ENCODE assay signal across 28 cellular contexts in the genomic region with DNA sequence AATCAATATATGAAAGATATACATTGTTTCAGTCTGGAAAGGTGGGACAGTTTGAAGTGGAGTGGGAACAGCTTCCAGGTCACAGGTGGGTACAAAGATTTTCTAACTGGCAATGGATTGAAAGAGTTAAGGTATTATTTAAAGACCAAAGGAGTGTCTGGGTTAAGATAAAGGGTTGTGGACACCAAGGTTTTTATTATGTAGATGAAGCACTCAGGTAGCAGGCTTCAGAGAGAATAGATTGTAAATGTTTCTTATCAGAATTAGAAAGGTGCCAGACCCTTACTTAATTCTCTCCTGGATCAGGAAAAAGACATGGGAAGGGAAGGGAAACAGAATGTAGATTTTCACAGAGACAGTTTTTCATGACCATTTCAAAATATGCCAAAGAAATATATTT.
"Had no signal": no experiment of that assay in that cellular context is flagged by ENCODE, and none has a peak within 500 bp of the region (broad histone marks: within the 10 kb centered on the region; RNA-seq: fewer than 3 reads in every experiment).

No MANE protein-coding gene starts in this region.

- H3K4me1 Mint-ChIP-seq: naive thymus-derived CD4-positive, alpha-beta T cell; stimulated activated naive CD8-positive, alpha-beta T cell treated with anti-CD3 and anti-CD28 coated beads, Interleukin-15, amount 100 ng/mL, for 72 hours had no signal

- ATAC-seq: gastroesophageal sphincter; heart left ventricle; left cardiac atrium; left lung; naive thymus-derived CD4-positive, alpha-beta T cell; right lobe of liver; stimulated activated naive CD8-positive, alpha-beta T cell treated with anti-CD3 and anti-CD28 coated beads, Interleukin-15, amount 100 ng/mL, for 72 hours; upper lobe of right lung had no signal

- H3K9me3 ChIP-seq: gastroesophageal sphincter, left lung, right lobe of liver, suprapubic skin, transverse colon, upper lobe of right lung, vagina had no signal

- H3K27me3 Mint-ChIP-seq: naive thymus-derived CD4-positive, alpha-beta T cell; progenitor cell of endocrine pancreas; stimulated activated naive CD8-positive, alpha-beta T cell treated with anti-CD3 and anti-CD28 coated beads, Interleukin-15, amount 100 ng/mL, for 72 hours had no signal

- DNase-seq: dermis blood vessel endothelial cell; effector memory CD4-positive, alpha-beta T cell; heart left ventricle; hippocampal formation; left cardiac atrium; left lung; mesenchymal stem cell; midbrain; naive thymus-derived CD4-positive, alpha-beta T cell; right lobe of liver; stimulated activated CD4-positive, alpha-beta T cell treated with anti-CD3 and anti-CD28 coated beads, Interleukin-12 subunit alpha, Interleukin-12 subunit beta, amount 100 ng/mL, for 4 hours; stimulated activated CD4-positive, alpha-beta T cell treated with anti-CD3 and anti-CD28 coated beads, Interleukin-1b, Interleukin-23, amount 100 ng/mL, for 48 hours; stimulated activated CD4-positive, alpha-beta T cell treated with anti-CD3 and anti-CD28 coated beads, Interleukin-4, amount 100 ng/mL, for 1 hour; stimulated activated CD8-positive, alpha-beta memory T cell treated with anti-CD3 and anti-CD28 coated beads, Interleukin-4, amount 100 ng/mL, for 48 hours; stimulated activated naive CD4-positive, alpha-beta T cell; stimulated activated naive CD8-positive, alpha-beta T cell treated with anti-CD3 and anti-CD28 coated beads, Interleukin-15, amount 100 ng/mL, for 72 hours; transverse colon; upper lobe of right lung had no signal

- H3K4me1 ChIP-seq: gastroesophageal sphincter, heart left ventricle, left lung, parathyroid adenoma, right lobe of liver, suprapubic skin, transverse colon, upper lobe of right lung, vagina had no signal

- H3K36me3 ChIP-seq: gastroesophageal sphincter, heart left ventricle, left lung, neural progenitor cell, right lobe of liver, suprapubic skin, transverse colon, upper lobe of right lung, vagina had no signal

- H2AFZ ChIP-seq: neural progenitor cell, parathyroid adenoma had no signal

- H3K79me2 ChIP-seq: parathyroid adenoma had no signal

- H3K4me3 ChIP-seq: coronary artery, gastroesophageal sphincter, heart left ventricle, left lung, neural progenitor cell, right lobe of liver, smooth muscle cell, suprapubic skin, transverse colon, upper lobe of right lung, vagina had no signal

- H3K9ac ChIP-seq: neural progenitor cell, parathyroid adenoma had no signal

- H3K9me3 Mint-ChIP-seq: stimulated activated naive CD8-positive, alpha-beta T cell treated with anti-CD3 and anti-CD28 coated beads, Interleukin-15, amount 100 ng/mL, for 72 hours had no signal

- H3K4me3 Mint-ChIP-seq: naive thymus-derived CD4-positive, alpha-beta T cell; nephron; neural progenitor cell; stimulated activated naive CD8-positive, alpha-beta T cell treated with anti-CD3 and anti-CD28 coated beads, Interleukin-15, amount 100 ng/mL, for 72 hours had no signal

- H3K27ac ChIP-seq: coronary artery, gastroesophageal sphincter, heart left ventricle, left lung, neural progenitor cell, parathyroid adenoma, right lobe of liver, suprapubic skin, transverse colon, upper lobe of right lung, vagina had no signal

- H3K36me3 Mint-ChIP-seq: naive thymus-derived CD4-positive, alpha-beta T cell; neural progenitor cell had no signal

- H3K27ac Mint-ChIP-seq: naive thymus-derived CD4-positive, alpha-beta T cell; neural progenitor cell; progenitor cell of endocrine pancreas; stimulated activated naive CD8-positive, alpha-beta T cell treated with anti-CD3 and anti-CD28 coated beads, Interleukin-15, amount 100 ng/mL, for 72 hours had no signal

- H3K27me3 ChIP-seq: gastroesophageal sphincter, heart left ventricle, left lung, neural progenitor cell, right lobe of liver, suprapubic skin, transverse colon, upper lobe of right lung, vagina had no signal

- FAIRE-seq: islet of Langerhans had no signal

- H3K4me2 ChIP-seq: neural progenitor cell, smooth muscle cell had no signal
